ENCODE assay signal across 8 cellular contexts in genomic region chr2:42569883-42570282, GRCh38. TPM values are rescaled to one million over a fixed set of nuclear protein-coding genes. Genes with fewer than 3 reads are reported as not detected.
A peak's percentile ranks its signal among the peaks of the same experiment; 100 is the strongest.
DNase-seq lines count a peak whose midpoint lies in the region; ATAC-seq and TF ChIP-seq lines count a peak whose summit lies in the region.

No MANE protein-coding gene starts in this region.

- H3K4me1 ChIP-seq in esophagus squamous epithelium, result peaks cover 9 to 46% (median 17%) of the 10 kb centered on the region in 3 donors
- H3K4me1 ChIP-seq in psoas muscle, result peaks cover 21% of the 10 kb centered on the region

- H3K27me3 ChIP-seq in esophagus squamous epithelium (no peaks in the 10 kb centered on the region), psoas muscle (ENCODE audit: insufficient read depth in 3 of 3, low read length in 2 of 3) (no peaks in the 10 kb centered on the region)

- 38 to 43% methylated on average over 4 of the region's 4 CpGs for WGBS in esophagus squamous epithelium, 2 donors
- 66 to 68% (median 68%) methylated on average over 4 of the region's 4 CpGs for WGBS in psoas muscle, 3 donors

- DNase-seq in RKO (ENCODE audit: low spot score) (peak; percentile 35), esophagus squamous epithelium (lab: John Stamatoyannopoulos, UW) (no peak), psoas muscle (no peak), glomerular visceral epithelial cell (ENCODE audit: extremely low spot score) (no peak), ecto neural progenitor cell (ENCODE audit: low spot score) (no peak)

- H3K4me3 ChIP-seq in GM12875 (ENCODE audit: low read depth, low read length) (peak overlapping the region; percentile 61), esophagus squamous epithelium (peak overlapping the region in 3 of 4 donors; percentile 72 to 99 (median 80)), psoas muscle (peak overlapping the region; percentile 93)

- intact Hi-C loops in esophagus squamous epithelium (cut with DNase I) (no loop called here), psoas muscle (cut with DNase I) (no loop called here)

- TF ChIP-seq POLR2A in esophagus squamous epithelium (IDR thresholded peaks at IDR 0.05), result no peak

- H3K27ac ChIP-seq in esophagus squamous epithelium, result peak overlapping the region in 3 of 4 donors; percentile 87 to 94 (median 94)
- H3K27ac ChIP-seq in psoas muscle, result no peak overlapping the region

- ATAC-seq in psoas muscle (no peak), HG02759 (IDR thresholded peaks at IDR 0.05; ENCODE audit: unreplicated experiment) (no peak), GM19467 (IDR thresholded peaks at IDR 0.05; ENCODE audit: unreplicated experiment) (no peak)

- peaks cover 0 to 42% (median 0%) of the 10 kb centered on the region in 3 donors for H3K36me3 ChIP-seq in esophagus squamous epithelium
- H3K36me3 ChIP-seq in psoas muscle (ENCODE audit: insufficient read depth in 1 of 2, low read depth in 1 of 2), result peaks cover 0 to 36% of the 10 kb centered on the region in 2 donors

- no peaks in the 10 kb centered on the region for H3K9me3 ChIP-seq in esophagus squamous epithelium
- H3K9me3 ChIP-seq in psoas muscle, result no peaks in the 10 kb centered on the region

- TF ChIP-seq CTCF in GM12875 (IDR thresholded peaks at IDR 0.05; ENCODE audit: borderline replicate concordance, insufficient read depth, low read depth, low read length) (no peak), esophagus squamous epithelium (IDR thresholded peaks at IDR 0.05) (no peak), psoas muscle (IDR thresholded peaks at IDR 0.05) (no peak)

RNA-seq across cellular contexts. Expression of gene MTA3, which starts 1.5 kb away (rescaled TPM):
- total RNA-seq in esophagus squamous epithelium, result 10 to 100 TPM; 26.5 to 37.2 (median 34.4) TPM
- 10 to 100 TPM; 10.7 to 19.8 (median 16.4) TPM for total RNA-seq in psoas muscle
- 1 to 10 TPM; 5.3 to 9.1 (median 8.4) TPM for polyA plus RNA-seq in psoas muscle
